In genomic region chr6:109480993-109481480, GRCh38 we compare ENCODE assay signal across 9 cellular contexts. TPM values are rescaled to one million over a fixed set of nuclear protein-coding genes. Genes with fewer than 3 reads are reported as not detected.
DNase-seq lines count a peak whose midpoint lies in the region; ATAC-seq and TF ChIP-seq lines count a peak whose summit lies in the region.
"Had no signal": no experiment of that assay in that cellular context is flagged by ENCODE, and none has a peak within 500 bp of the region (broad histone marks: within the 10 kb centered on the region; RNA-seq: fewer than 3 reads in every experiment).

No MANE protein-coding gene starts in this region.

- peaks cover 17% of the 10 kb centered on the region for H3K27me3 ChIP-seq in endodermal cell (ENCODE audit: control insufficient read depth, insufficient read depth, low read length, poor library complexity, severe bottlenecking)
- H3K27me3 ChIP-seq in smooth muscle cell (ENCODE audit: low read depth): no peaks in the 10 kb centered on the region
- H3K27me3 ChIP-seq: SJCRH30 had no signal

- H3K4me3 ChIP-seq in SK-N-MC: peak overlapping the region; percentile 81
- H3K4me3 ChIP-seq in endodermal cell (ENCODE audit: low read length): peak overlapping the region; percentile 93
- H3K4me3 ChIP-seq in smooth muscle cell: no peak overlapping the region
- H3K4me3 ChIP-seq: SJCRH30 had no signal

- no peaks in the 10 kb centered on the region for H3K9me3 Mint-ChIP-seq in activated T-cell treated with anti-CD3 and anti-CD28 coated beads, Interleukin-2, amount 50 U/mL, for 24 hours
- no peaks in the 10 kb centered on the region for H3K9me3 Mint-ChIP-seq in endodermal cell

- peak overlapping the region; percentile 89 for H3K27ac Mint-ChIP-seq in activated T-cell treated with anti-CD3 and anti-CD28 coated beads, Interleukin-2, amount 50 U/mL, for 24 hours
- no peak overlapping the region for H3K27ac Mint-ChIP-seq in endodermal cell

- TF ChIP-seq CTCF in endodermal cell (conservative IDR thresholded peaks at IDR 0.05): no peak
- no peak for TF ChIP-seq CTCF in smooth muscle cell (IDR thresholded peaks at IDR 0.05; ENCODE audit: borderline replicate concordance, insufficient read depth, poor library complexity, severe bottlenecking)

- peaks cover 35% of the 10 kb centered on the region for H4K20me1 ChIP-seq in smooth muscle cell (ENCODE audit: low read depth)

- no peaks in the 10 kb centered on the region for H3K9me3 ChIP-seq in SK-N-MC (ENCODE audit: low read depth, low read length)
- peaks cover 14% of the 10 kb centered on the region for H3K9me3 ChIP-seq in endodermal cell (ENCODE audit: control insufficient read depth, low read length)
- no peaks in the 10 kb centered on the region for H3K9me3 ChIP-seq in smooth muscle cell (replicated peaks; ENCODE audit: low read depth)
- H3K9me3 ChIP-seq: SJCRH30 had no signal

- no peaks in the 10 kb centered on the region for H3K4me1 ChIP-seq in endodermal cell (ENCODE audit: control insufficient read depth, insufficient read depth, low read length)
- peaks cover 24% of the 10 kb centered on the region for H3K4me1 ChIP-seq in smooth muscle cell (ENCODE audit: low read depth)

- H3K27ac ChIP-seq in SK-N-MC (0 out of 2 replicates have a peak overlapping the region, but pooled peaks have one; percentile 4), endodermal cell (ENCODE audit: low read depth, low read length) (no peak overlapping the region), smooth muscle cell (ENCODE audit: low read depth) (no peak overlapping the region)
- H3K27ac ChIP-seq: SJCRH30 had no signal

- H3K27me3 Mint-ChIP-seq in activated T-cell treated with anti-CD3 and anti-CD28 coated beads, Interleukin-2, amount 50 U/mL, for 24 hours: no peaks in the 10 kb centered on the region
- H3K27me3 Mint-ChIP-seq in endodermal cell (ENCODE audit: insufficient read depth): peaks cover 14% of the 10 kb centered on the region

- H3K4me1 Mint-ChIP-seq in activated T-cell treated with anti-CD3 and anti-CD28 coated beads, Interleukin-2, amount 50 U/mL, for 24 hours (ENCODE audit: low read depth): peaks cover 70% of the 10 kb centered on the region
- peaks cover 36% of the 10 kb centered on the region for H3K4me1 Mint-ChIP-seq in endodermal cell

- H3K4me3 Mint-ChIP-seq in activated T-cell treated with anti-CD3 and anti-CD28 coated beads, Interleukin-2, amount 50 U/mL, for 24 hours: peak overlapping the region; percentile 94
- peak overlapping the region; percentile 80 for H3K4me3 Mint-ChIP-seq in endodermal cell

- no peak overlapping the region for H2AFZ ChIP-seq in smooth muscle cell (ENCODE audit: low read depth)

- ATAC-seq in GM19351 (IDR thresholded peaks at IDR 0.05; ENCODE audit: unreplicated experiment) (no peak), GM19463 (IDR thresholded peaks at IDR 0.05; ENCODE audit: unreplicated experiment) (no peak), GM21526 (IDR thresholded peaks at IDR 0.05; ENCODE audit: low FRiP score, unreplicated experiment) (no peak)

- no peaks in the 10 kb centered on the region for H3F3A ChIP-seq in smooth muscle cell (ENCODE audit: low read depth)

- peaks cover 63% of the 10 kb centered on the region for H3K36me3 Mint-ChIP-seq in activated T-cell treated with anti-CD3 and anti-CD28 coated beads, Interleukin-2, amount 50 U/mL, for 24 hours (ENCODE audit: low read depth)
- peaks cover 33% of the 10 kb centered on the region for H3K36me3 Mint-ChIP-seq in endodermal cell (ENCODE audit: low read depth)

- H3K36me3 ChIP-seq in SK-N-MC (ENCODE audit: insufficient read depth, low read length) (peaks cover 54% of the 10 kb centered on the region), endodermal cell (ENCODE audit: control insufficient read depth, insufficient read depth, low read length) (peaks cover 49% of the 10 kb centered on the region), smooth muscle cell (ENCODE audit: low read depth) (no peaks in the 10 kb centered on the region)

- no peak for DNase-seq in activated T-cell treated with anti-CD3 and anti-CD28 coated beads, Interleukin-2, amount 50 U/mL, for 24 hours
- DNase-seq in activated T-cell treated with anti-CD3 and anti-CD28 coated beads for 4 hours (no peak), SK-N-MC (ENCODE audit: low read depth, low spot score) (no peak), endodermal cell (no peak), smooth muscle cell (lab: John Stamatoyannopoulos, UW; ENCODE audit: unreplicated experiment) (no peak)
- DNase-seq: SJCRH30 had no signal

- H3K9ac ChIP-seq in SK-N-MC (ENCODE audit: insufficient read length) (no peak overlapping the region), endodermal cell (ENCODE audit: extremely low read depth, low read length, poor library complexity, severe bottlenecking) (no peak overlapping the region), smooth muscle cell (ENCODE audit: low read depth) (no peak overlapping the region)

- peak overlapping the region; percentile 32 for H3K4me2 ChIP-seq in smooth muscle cell

- WGBS in endodermal cell (ENCODE audit: insufficient coverage in 1 of 2, insufficient read length in 1 of 2), 2 experiments: 96 to 98% methylated on average over 7 of the region's 7 CpGs
- WGBS in smooth muscle cell (ENCODE audit: low lambda C conversion rate): 91% methylated on average over 7 of the region's 7 CpGs

- peaks cover 13% of the 10 kb centered on the region for H3K79me2 ChIP-seq in smooth muscle cell (ENCODE audit: low read depth)

RNA-seq across cellular contexts. Expression of gene ZBTB24, which starts 2.0 kb away (rescaled TPM):
- total RNA-seq in endodermal cell: 1 to 10 TPM; 9.2 to 9.8 TPM
- 8.4 TPM for polyA plus RNA-seq in endodermal cell (2013, experiment 1 of 2)
- 7.1 TPM for polyA plus RNA-seq in endodermal cell (2013, experiment 2 of 2)
- total RNA-seq in smooth muscle cell: 5.4 and 6.6 TPM in 2 replicates
- 1.3 and 2.6 TPM in 2 replicates for polyA plus RNA-seq in smooth muscle cell

RNA-seq across cellular contexts. Expression of gene MICAL1, which starts 25.5 kb away (rescaled TPM):
- total RNA-seq in endodermal cell (10 to 100 TPM; 10.4 to 22.8 TPM), smooth muscle cell (14.8 and 20.8 TPM in 2 replicates)
- 83.8 TPM for polyA plus RNA-seq in endodermal cell (2013, experiment 1 of 2)
- 66.8 TPM for polyA plus RNA-seq in endodermal cell (2013, experiment 2 of 2)
- polyA plus RNA-seq in smooth muscle cell: 13.3 and 22.1 TPM in 2 replicates

RNA-seq across cellular contexts. Expression of gene SMPD2, which starts 40.5 kb away (rescaled TPM):
- total RNA-seq in endodermal cell: 10 to 100 TPM; 11.1 to 12.0 TPM
- polyA plus RNA-seq in endodermal cell (2013, experiment 1 of 2): 9.3 TPM
- polyA plus RNA-seq in endodermal cell (2013, experiment 2 of 2): 6.9 TPM
- 1.4 and 8.2 TPM in 2 replicates for total RNA-seq in smooth muscle cell
- polyA plus RNA-seq in smooth muscle cell: 6.4 and 6.9 TPM in 2 replicates

RNA-seq across cellular contexts. Expression of gene PPIL6, which starts 40.6 kb away (rescaled TPM):
- total RNA-seq in endodermal cell (1 to 10 TPM; 2.2 to 2.9 TPM), smooth muscle cell (0.81 and 1.7 TPM in 2 replicates)
- polyA plus RNA-seq in endodermal cell (2013, experiment 1 of 2): 3.6 TPM
- polyA plus RNA-seq in endodermal cell (2013, experiment 2 of 2): 5.3 TPM
- polyA plus RNA-seq in smooth muscle cell: 0.95 and 1.3 TPM in 2 replicates
